Comparison of ENCODE assay signal across 9 cellular contexts in genomic region chr10:58651040-58651439, GRCh38.
DNase-seq lines count a peak whose midpoint lies in the region; TF ChIP-seq lines count a peak whose summit lies in the region.
"Had no signal": no experiment of that assay in that cellular context is flagged by ENCODE, and none has a peak within 500 bp of the region (broad histone marks: within the 10 kb centered on the region; RNA-seq: fewer than 3 reads in every experiment).

No MANE protein-coding gene starts in this region.

- no peaks in the 10 kb centered on the region for H4K20me1 ChIP-seq in hepatocyte (ENCODE audit: insufficient read depth, poor library complexity, severe bottlenecking)

- TF ChIP-seq POLR2A in adrenal gland (IDR thresholded peaks at IDR 0.05), result no peak

- H3K4me3 ChIP-seq in AG10803 (ENCODE audit: low read length) (no peak overlapping the region), adrenal gland (no peak overlapping the region), hepatocyte (no peak overlapping the region)

- H3K9me3 ChIP-seq in adrenal gland (replicated peaks in 1 of 3), result no peaks in the 10 kb centered on the region
- H3K9me3 ChIP-seq in hepatocyte (ENCODE audit: low read depth), result no peaks in the 10 kb centered on the region

- no peak overlapping the region for H2AFZ ChIP-seq in hepatocyte

- H3K27ac ChIP-seq in adrenal gland, result peak overlapping the region in 1 of 5 donors; percentile 3
- H3K27ac ChIP-seq in hepatocyte, result peak overlapping the region; percentile 46

- H3K36me3 ChIP-seq in adrenal gland (replicated peaks in 1 of 2), result no peaks in the 10 kb centered on the region
- no peaks in the 10 kb centered on the region for H3K36me3 ChIP-seq in hepatocyte (replicated peaks; ENCODE audit: insufficient read depth, low read depth)

- peak overlapping the region; percentile 45 for H3K4me2 ChIP-seq in hepatocyte

- no peaks in the 10 kb centered on the region for H3K27me3 ChIP-seq in adrenal gland
- H3K27me3 ChIP-seq in hepatocyte, result no peaks in the 10 kb centered on the region

- no peaks in the 10 kb centered on the region for H3K9me2 ChIP-seq in hepatocyte (replicated peaks; ENCODE audit: insufficient read depth)

- H3K4me1 ChIP-seq in adrenal gland (replicated peaks in 1 of 2) (peaks cover 0 to 13% of the 10 kb centered on the region in 2 donors), hepatocyte (ENCODE audit: insufficient read depth) (peaks cover 10% of the 10 kb centered on the region)

- intact Hi-C loops in adrenal gland (cut with DNase I), result no loop called here

- TF ChIP-seq CTCF in AG10803 (conservative IDR thresholded peaks at IDR 0.05; ENCODE audit: low read length), result no peak
- TF ChIP-seq CTCF in adrenal gland (IDR thresholded peaks at IDR 0.05), result no peak
- TF ChIP-seq CTCF in hepatocyte (IDR thresholded peaks at IDR 0.05; ENCODE audit: poor library complexity), result no peak

- 3 to 14% (median 7%) methylated on average over 2 to 5 of the region's 5 CpGs for WGBS in adrenal gland, 4 donors
- WGBS in hepatocyte (ENCODE audit: low lambda C conversion rate, missing lambda C conversion rate), result 33% methylated on average over 5 of the region's 5 CpGs

- DNase-seq in AG10803 (ENCODE audit: low read depth) (peak; percentile 91), NCI-H1092 treated with DMSO at 0.1 percent for 48 hours (lab: John Stamatoyannopoulos, UW) (peak; percentile 40), adrenal gland (peak; percentile 13 to 74 (median 30)), hepatocyte (ENCODE audit: low spot score) (peak; percentile 20), hippocampal formation (lab: John Stamatoyannopoulos, UW) (no peak), NCI-H524 treated with DMSO at 0.1 percent for 48 hours (lab: John Stamatoyannopoulos, UW) (no peak), OCI-M2 (lab: John Stamatoyannopoulos, UW; ENCODE audit: unreplicated experiment) (no peak)
- no peak for DNase-seq in activated naive CD4-positive, alpha-beta T cell treated with Interleukin-2 at 50 U/mL for 16 hours
- DNase-seq: activated CD4-positive, alpha-beta T cell treated with anti-CD3 and anti-CD28 coated beads, Interleukin-2, amount 10 ng/mL, durations not matched to agents 24 days and 14 days had no signal

- H3K79me2 ChIP-seq in hepatocyte, result no peaks in the 10 kb centered on the region

Comparison
In these comparisons a context has a peak if more than half of its experiments do, and no peak if none do; other contexts are left out.
1. DNase-seq: peak in AG10803 (single experiment), NCI-H1092 treated with DMSO at 0.1 percent for 48 hours (single experiment), adrenal gland (7 of 7) and hepatocyte (single experiment); none in activated naive CD4-positive, alpha-beta T cell treated with Interleukin-2 at 50 U/mL for 16 hours (single experiment), hippocampal formation (0 of 2), NCI-H524 treated with DMSO at 0.1 percent for 48 hours (single experiment) and OCI-M2 (single experiment).